Comparison of ENCODE assay signal across 21 cellular contexts in genomic region chr14:90428676-90429075, GRCh38. TPM values are rescaled to one million over a fixed set of nuclear protein-coding genes. Genes with fewer than 3 reads are reported as not detected.
DNase-seq lines count a peak whose midpoint lies in the region; ATAC-seq, FAIRE-seq and TF ChIP-seq lines count a peak whose summit lies in the region.
"Had no signal": no experiment of that assay in that cellular context is flagged by ENCODE, and none has a peak within 500 bp of the region (broad histone marks: within the 10 kb centered on the region; RNA-seq: fewer than 3 reads in every experiment).

No MANE protein-coding gene starts in this region.

- H4K5ac ChIP-seq in H1 (ENCODE audit: insufficient read length, low read depth, low read length) = no peak overlapping the region

- no peak overlapping the region for H2AFZ ChIP-seq in H1 (ENCODE audit: low read length)

- no peaks in the 10 kb centered on the region for H3K79me2 ChIP-seq in H1 (ENCODE audit: control insufficient read depth in 1 of 2, insufficient read depth in 2 of 2, low read length in 2 of 2)

- H2AK5ac ChIP-seq in H1 (ENCODE audit: low read depth, low read length) = no peak overlapping the region

- H3K4me3 Mint-ChIP-seq in natural killer cell = no peak overlapping the region
- H3K4me3 Mint-ChIP-seq in natural killer cell treated with Interleukin-12 subunit alpha and Interleukin-12 subunit beta and Interleukin-15 and Interleukin-18, amount 100 ng/mL, for 72 hours = no peak overlapping the region
- H3K4me3 Mint-ChIP-seq: HFFc6 had no signal

- no peak overlapping the region for H2BK5ac ChIP-seq in H1 (ENCODE audit: low read depth, low read length)

- no peak for TF ChIP-seq EP300 in H1 (IDR thresholded peaks at IDR 0.05; ENCODE audit: borderline replicate concordance in 1 of 2, low read depth in 2 of 2, low read length in 2 of 2)

- DNase-seq in natural killer cell = no peak
- no peak for DNase-seq in natural killer cell treated with Interleukin-12 subunit alpha and Interleukin-12 subunit beta and Interleukin-15 and Interleukin-18, amount 100 ng/mL, for 72 hours (ENCODE audit: low spot score)
- peak; percentile 30 for DNase-seq in NB4 (ENCODE audit: low read depth)
- DNase-seq in H1 (ENCODE audit: low read depth in 1 of 2, low spot score in 2 of 2) = no peak
- no peak for DNase-seq in pons (ENCODE audit: low spot score)
- DNase-seq in NCI-H128 (lab: John Stamatoyannopoulos, UW; ENCODE audit: unreplicated experiment) = no peak
- DNase-seq in kidney = no peak
- DNase-seq: DMS 273 treated with DMSO at 0.1 percent for 48 hours, HFFc6, IMR-90, NCI-H146, NCI-H2081, NCI-H510A, NCI-H774, SHP77, SK-N-SH had no signal

- no peak for TF ChIP-seq RAD21 in H1 (IDR thresholded peaks at IDR 0.05 in 1 of 2, conservative IDR thresholded peaks at IDR 0.05 in 1 of 2; ENCODE audit: low read depth in 2 of 2, low read length in 2 of 2)

- H2BK15ac ChIP-seq in H1 (ENCODE audit: low read length) = no peak overlapping the region

- no peaks in the 10 kb centered on the region for H3K27me3 Mint-ChIP-seq in natural killer cell (ENCODE audit: low read depth in 2 of 2)
- H3K27me3 Mint-ChIP-seq in natural killer cell treated with Interleukin-12 subunit alpha and Interleukin-12 subunit beta and Interleukin-15 and Interleukin-18, amount 100 ng/mL, for 72 hours = no peaks in the 10 kb centered on the region

- H3K4me3 ChIP-seq in NB4 (ENCODE audit: low read depth, low read length) (no peak overlapping the region), H1 (ENCODE audit: extremely low read depth in 1 of 4, insufficient read depth in 2 of 4, low read depth in 3 of 4, low read length in 4 of 4) (no peak overlapping the region), kidney (ENCODE audit: low read length in 2 of 2) (no peak overlapping the region)

- no peaks in the 10 kb centered on the region for H3K27me3 ChIP-seq in H1 (replicated peaks in 1 of 4; ENCODE audit: control insufficient read depth in 3 of 4, extremely low read depth in 1 of 4, insufficient read depth in 3 of 4, low read length in 3 of 4)

- WGBS in H1 (ENCODE audit: extremely low coverage in 1 of 2, insufficient coverage in 1 of 2, insufficient read length in 1 of 2, insufficient replicate concordance in 2 of 2, low coverage in 1 of 2, low lambda C conversion rate in 2 of 2, missing lambda C conversion rate in 1 of 2), 2 experiments = 100% methylated on average over 1 of the region's 2 CpGs; no CpG with 5 or more reads in 1 of the 2 experiments

- H3K4ac ChIP-seq in H1 (replicated peaks; ENCODE audit: insufficient read length, low read depth, low read length) = no peak overlapping the region

- H3K9ac ChIP-seq in H1 (replicated peaks in 1 of 4; ENCODE audit: extremely low read depth in 1 of 4, low read depth in 3 of 4, low read length in 3 of 4) (no peak overlapping the region), kidney (ENCODE audit: low read length in 2 of 2) (no peak overlapping the region)
- H3K9ac ChIP-seq: SK-N-SH had no signal

- no peaks in the 10 kb centered on the region for H3K9me3 Mint-ChIP-seq in natural killer cell
- H3K9me3 Mint-ChIP-seq in natural killer cell treated with Interleukin-12 subunit alpha and Interleukin-12 subunit beta and Interleukin-15 and Interleukin-18, amount 100 ng/mL, for 72 hours = no peaks in the 10 kb centered on the region
- H3K9me3 Mint-ChIP-seq: HFFc6 had no signal

- ATAC-seq in natural killer cell (peak in 2 of 3 donors; percentile 38 to 40), HG02870 (IDR thresholded peaks at IDR 0.05; ENCODE audit: unreplicated experiment) (no peak)
- no peak for ATAC-seq in natural killer cell treated with Interleukin-12 subunit alpha and Interleukin-12 subunit beta and Interleukin-15 and Interleukin-18, amount 100 ng/mL, for 72 hours

- H3K36me3 ChIP-seq in H1 (ENCODE audit: control insufficient read depth in 2 of 4, insufficient read depth in 4 of 4, low read length in 3 of 4) = no peaks in the 10 kb centered on the region
- H3K36me3 ChIP-seq in kidney (ENCODE audit: control insufficient read depth in 1 of 2, insufficient read depth in 2 of 2, low read length in 2 of 2) = no peaks in the 10 kb centered on the region

- no peak overlapping the region for H3K27ac ChIP-seq in H1 (ENCODE audit: low read depth, low read length)
- H3K27ac ChIP-seq in kidney (ENCODE audit: low read depth in 2 of 2, low read length in 2 of 2) = no peak overlapping the region
- H3K27ac ChIP-seq: C4-2B, HL-60 had no signal

- POLR2A ChIA-PET in H1 (lab: Charles Lee; ENCODE audit: partially characterized antibody) = no interaction called here

- H3K79me1 ChIP-seq in H1 (ENCODE audit: low read depth, low read length) = no peaks in the 10 kb centered on the region

- TF ChIP-seq CTCF in natural killer cell (IDR thresholded peaks at IDR 0.05) (no peak), NB4 (IDR thresholded peaks at IDR 0.05; ENCODE audit: low read depth, low read length) (no peak), H1 (IDR thresholded peaks at IDR 0.05; ENCODE audit: control extremely low read depth in 1 of 3, insufficient read depth in 1 of 3, low read depth in 1 of 3, low read length in 3 of 3) (no peak), kidney (IDR thresholded peaks at IDR 0.05; ENCODE audit: borderline replicate concordance, extremely low read depth, insufficient read depth) (no peak)

- H3K4me2 ChIP-seq in H1 (ENCODE audit: insufficient read depth in 1 of 2, low read depth in 2 of 2, low read length in 2 of 2) = no peak overlapping the region
- H3K4me2 ChIP-seq: SK-N-SH had no signal

- intact Hi-C loops in natural killer cell (cut with micrococcal nuclease) = no loop called here
- intact Hi-C loops in kidney (cut with DNase I) = no loop called here

- CTCF ChIA-PET in H1 (lab: Charles Lee; ENCODE audit: partially characterized antibody) = interaction anchor here (1.0 kb wide), 1 partner anchor 29 kb away, joined by 3 read pairs; no protein-coding TSS in a partner anchor

- no peaks in the 10 kb centered on the region for H4K20me1 ChIP-seq in H1 (replicated peaks in 1 of 2; ENCODE audit: control insufficient read depth in 1 of 2, insufficient read depth in 2 of 2, low read length in 2 of 2)

- H3K18ac ChIP-seq in H1 (ENCODE audit: extremely low read depth, low read length) = no peak overlapping the region

- no peak overlapping the region for H2BK120ac ChIP-seq in H1 (replicated peaks; ENCODE audit: low read depth, low read length)

- peaks cover 0 to 9% (median 3%) of the 10 kb centered on the region in 4 experiments; a peak in 5 of 7 replicates for H3K4me1 ChIP-seq in H1 (replicated peaks in 1 of 4; ENCODE audit: control insufficient read depth in 3 of 4, insufficient read depth in 4 of 4, low read length in 3 of 4)
- peaks cover 6 to 7% of the 10 kb centered on the region in 2 donors for H3K4me1 ChIP-seq in kidney (ENCODE audit: control insufficient read depth in 1 of 2, insufficient read depth in 1 of 2, low read depth in 1 of 2, low read length in 2 of 2)

- no peak overlapping the region for H3K27ac Mint-ChIP-seq in natural killer cell
- no peak overlapping the region for H3K27ac Mint-ChIP-seq in natural killer cell treated with Interleukin-12 subunit alpha and Interleukin-12 subunit beta and Interleukin-15 and Interleukin-18, amount 100 ng/mL, for 72 hours
- H3K27ac Mint-ChIP-seq: HFFc6 had no signal

- no peaks in the 10 kb centered on the region for H3K23me2 ChIP-seq in H1 (ENCODE audit: low read depth, low read length)

- H4K91ac ChIP-seq in H1 (replicated peaks; ENCODE audit: insufficient read length, low read length) = no peak overlapping the region

- H4K8ac ChIP-seq in H1 (ENCODE audit: extremely low read depth, insufficient read depth, low read length) = no peak overlapping the region

- H2BK20ac ChIP-seq in H1 (ENCODE audit: low read length) = no peak overlapping the region

- no peak overlapping the region for H3K56ac ChIP-seq in H1 (replicated peaks; ENCODE audit: insufficient read length, low read depth, low read length)

- no peaks in the 10 kb centered on the region for H3K36me3 Mint-ChIP-seq in natural killer cell
- no peaks in the 10 kb centered on the region for H3K36me3 Mint-ChIP-seq in natural killer cell treated with Interleukin-12 subunit alpha and Interleukin-12 subunit beta and Interleukin-15 and Interleukin-18, amount 100 ng/mL, for 72 hours

- H3K23ac ChIP-seq in H1 (ENCODE audit: insufficient read length) = no peak overlapping the region

- no peak overlapping the region for H2BK12ac ChIP-seq in H1 (ENCODE audit: low read depth, low read length)

- no peaks in the 10 kb centered on the region for H3K4me1 Mint-ChIP-seq in natural killer cell
- H3K4me1 Mint-ChIP-seq in natural killer cell treated with Interleukin-12 subunit alpha and Interleukin-12 subunit beta and Interleukin-15 and Interleukin-18, amount 100 ng/mL, for 72 hours (ENCODE audit: low read depth in 2 of 2) = no peaks in the 10 kb centered on the region

- no peak for FAIRE-seq in H1 (lab: Jason Lieb, UNC)
- no peak for FAIRE-seq in kidney (lab: Jason Lieb, UNC)
- FAIRE-seq: G401.6, H54 had no signal

- H3K9me3 ChIP-seq in H1 (ENCODE audit: insufficient read depth in 2 of 2, low read depth in 1 of 2, low read length in 1 of 2) (no peaks in the 10 kb centered on the region; a peak in 1 of 4 replicates), kidney (ENCODE audit: control insufficient read depth in 1 of 2, low read length in 2 of 2) (no peaks in the 10 kb centered on the region)
- H3K9me3 ChIP-seq: SK-N-SH had no signal

- H3K14ac ChIP-seq in H1 (ENCODE audit: insufficient read length) = no peak overlapping the region

- TF ChIP-seq POLR2A in NB4 (IDR thresholded peaks at IDR 0.05; ENCODE audit: extremely low read depth, insufficient read length) (no peak), H1 (IDR thresholded peaks at IDR 0.05; ENCODE audit: control extremely low read depth in 1 of 2, low read depth in 2 of 2, low read length in 2 of 2) (no peak)

RNA-seq across cellular contexts. Expression of gene CALM1, which starts 31.8 kb away (rescaled TPM):
- 1,000 to 10,000 TPM in 1 of 3 donors, 100 to 1,000 TPM in 2; 868 to 1,074 (median 907) TPM for total RNA-seq in natural killer cell
- total RNA-seq in natural killer cell treated with Interleukin-12 subunit alpha and Interleukin-12 subunit beta and Interleukin-15 and Interleukin-18, amount 100 ng/mL, for 72 hours = 100 to 1,000 TPM; 521 to 669 TPM
- 398 and 422 TPM in 2 replicates for total RNA-seq in H1 (2021; fragmentation: NEBNext Ultra II Directional; extraction: Animal tissue kit (Norgen Biotek cat#: 25700))
- polyA plus RNA-seq in H1 (2011; rRNA removed) = 279 and 285 TPM in 2 replicates
- 386 TPM for polyA plus RNA-seq in H1 (2011; cell fraction: cytosol; rRNA removed)
- 172 TPM for polyA plus RNA-seq in H1 (2011; cell fraction: nucleus; rRNA removed)
- polyA plus RNA-seq in H1 (2012, experiment 1 of 2) = 280 to 423 TPM (median 293 TPM) in 4 replicates
- polyA plus RNA-seq in H1 (2012, experiment 2 of 2) = 59.7 TPM
- polyA plus RNA-seq in H1 (2013, experiment 1 of 2) = 408 TPM
- polyA plus RNA-seq in H1 (2013, experiment 2 of 2) = 425 TPM
- 201 and 209 TPM in 2 replicates for polyA minus RNA-seq in H1 (2011; rRNA and poly(A)+ RNA removed)
- polyA minus RNA-seq in H1 (2011; cell fraction: cytosol; rRNA and poly(A)+ RNA removed) = 260 TPM
- 276 TPM for polyA minus RNA-seq in H1 (2011; cell fraction: nucleus; rRNA and poly(A)+ RNA removed)
- total RNA-seq in kidney = 328 TPM
- 469 TPM for polyA plus RNA-seq in kidney (ENCODE audit: insufficient read depth, low read depth, low replicate concordance)

Comparison
In these comparisons a context has a peak if more than half of its experiments do, and no peak if none do; other contexts are left out.
1. ATAC-seq: peak in natural killer cell (2 of 3); none in natural killer cell treated with Interleukin-12 subunit alpha and Interleukin-12 subunit beta and Interleukin-15 and Interleukin-18, amount 100 ng/mL, for 72 hours (0 of 2) and HG02870 (single experiment).